Comparison of ENCODE assay signal across 11 cellular contexts in genomic region chr1:27523666-27524020, GRCh38. TPM values are rescaled to one million over a fixed set of nuclear protein-coding genes. Genes with fewer than 3 reads are reported as not detected.
DNase-seq lines count a peak whose midpoint lies in the region; ATAC-seq and TF ChIP-seq lines count a peak whose summit lies in the region.
"Had no signal": no experiment of that assay in that cellular context is flagged by ENCODE, and none has a peak within 500 bp of the region (broad histone marks: within the 10 kb centered on the region; RNA-seq: fewer than 3 reads in every experiment).

No MANE protein-coding gene starts in this region.

- no peaks in the 10 kb centered on the region for H3K36me3 ChIP-seq in neural cell (ENCODE audit: insufficient read depth, low read length)

- peak overlapping the region; percentile 36 for H3K27ac ChIP-seq in caudate nucleus (ENCODE audit: low read depth, low read length)
- peak overlapping the region; percentile 87 for H3K27ac ChIP-seq in neural cell (ENCODE audit: low read length)

- TF ChIP-seq RAD21 in neural cell (conservative IDR thresholded peaks at IDR 0.05) = no peak

- no peaks in the 10 kb centered on the region for H3F3A ChIP-seq in neural cell (ENCODE audit: insufficient read depth, low read length, poor library complexity, severe bottlenecking)

- ATAC-seq in stimulated activated naive CD8-positive, alpha-beta T cell treated with anti-CD3 and anti-CD28 coated beads, Interleukin-15, Interleukin-2, amounts not matched to agents 100 U/mL and 50 U/mL, for 24 hours = no peak
- no peak for ATAC-seq in GM21515 (IDR thresholded peaks at IDR 0.05; ENCODE audit: unreplicated experiment)

- H3K27me3 ChIP-seq in neural cell (ENCODE audit: insufficient read depth, low read depth, low read length) = no peaks in the 10 kb centered on the region

- no peaks in the 10 kb centered on the region for H3K9me3 Mint-ChIP-seq in stimulated activated naive CD8-positive, alpha-beta T cell treated with anti-CD3 and anti-CD28 coated beads, Interleukin-15, Interleukin-2, amounts not matched to agents 100 ng/mL and 50 ng/mL, for 24 hours
- H3K9me3 Mint-ChIP-seq: H9 had no signal

- no peaks in the 10 kb centered on the region for H3K9me2 ChIP-seq in neural cell (ENCODE audit: insufficient read depth, low read length)

- H3K27ac Mint-ChIP-seq in stimulated activated naive CD8-positive, alpha-beta T cell treated with anti-CD3 and anti-CD28 coated beads, Interleukin-15, Interleukin-2, amounts not matched to agents 100 ng/mL and 50 ng/mL, for 24 hours = peak overlapping the region; percentile 98

- H3K27me3 Mint-ChIP-seq in stimulated activated naive CD8-positive, alpha-beta T cell treated with anti-CD3 and anti-CD28 coated beads, Interleukin-15, Interleukin-2, amounts not matched to agents 100 ng/mL and 50 ng/mL, for 24 hours = no peaks in the 10 kb centered on the region

- H3K9me3 ChIP-seq in neural cell (ENCODE audit: low read length) = no peaks in the 10 kb centered on the region

- no peaks in the 10 kb centered on the region for H3K79me2 ChIP-seq in neural cell (replicated peaks; ENCODE audit: insufficient read depth, low read length)

- peak overlapping the region; percentile 84 for H3K4me3 Mint-ChIP-seq in stimulated activated naive CD8-positive, alpha-beta T cell treated with anti-CD3 and anti-CD28 coated beads, Interleukin-15, Interleukin-2, amounts not matched to agents 100 ng/mL and 50 ng/mL, for 24 hours
- H3K4me3 Mint-ChIP-seq: H9 had no signal

- H2AFZ ChIP-seq in neural cell (ENCODE audit: low read depth, low read length) = no peak overlapping the region

- peaks cover 79% of the 10 kb centered on the region for H3K4me1 Mint-ChIP-seq in stimulated activated naive CD8-positive, alpha-beta T cell treated with anti-CD3 and anti-CD28 coated beads, Interleukin-15, Interleukin-2, amounts not matched to agents 100 ng/mL and 50 ng/mL, for 24 hours (ENCODE audit: low read depth)

- H3K4me2 ChIP-seq in neural cell (ENCODE audit: low read length) = no peak overlapping the region

- H3K9ac ChIP-seq in neural cell (ENCODE audit: low read length) = peak overlapping the region; percentile 35

- H3K4me3 ChIP-seq in neural cell (ENCODE audit: low read length) = no peak overlapping the region

- no peaks in the 10 kb centered on the region for H3K36me3 Mint-ChIP-seq in stimulated activated naive CD8-positive, alpha-beta T cell treated with anti-CD3 and anti-CD28 coated beads, Interleukin-15, Interleukin-2, amounts not matched to agents 100 ng/mL and 50 ng/mL, for 24 hours (ENCODE audit: low read depth)

- no peaks in the 10 kb centered on the region for H4K20me1 ChIP-seq in neural cell (ENCODE audit: insufficient read depth)

- no peak for TF ChIP-seq EP300 in neural cell (conservative IDR thresholded peaks at IDR 0.05; ENCODE audit: poor library complexity, severe bottlenecking)

- no peak for DNase-seq in stimulated activated naive CD8-positive, alpha-beta T cell treated with anti-CD3 and anti-CD28 coated beads, Interleukin-15, Interleukin-2, amounts not matched to agents 100 U/mL and 50 U/mL, for 24 hours
- DNase-seq in caudate nucleus (lab: John Stamatoyannopoulos, UW) = no peak
- no peak for DNase-seq in NOMO-1 treated with dmso at 0.1 percent for 144 hours (lab: John Stamatoyannopoulos, UW; ENCODE audit: unreplicated experiment)
- no peak for DNase-seq in NCI-H2107 (lab: John Stamatoyannopoulos, UW)
- no peak for DNase-seq in NCI-H1417 treated with DMSO at 0.1 percent for 48 hours (lab: John Stamatoyannopoulos, UW)
- DNase-seq: H9, kidney, NCI-H1930 had no signal

- TF ChIP-seq CTCF in neural cell (IDR thresholded peaks at IDR 0.05; ENCODE audit: poor library complexity, severe bottlenecking) = no peak

TF ChIP-seq in neural cell, 6 proteins besides CTCF, POLR2A, EP300 and RAD21:
- TF ChIP-seq, protein P1, sequence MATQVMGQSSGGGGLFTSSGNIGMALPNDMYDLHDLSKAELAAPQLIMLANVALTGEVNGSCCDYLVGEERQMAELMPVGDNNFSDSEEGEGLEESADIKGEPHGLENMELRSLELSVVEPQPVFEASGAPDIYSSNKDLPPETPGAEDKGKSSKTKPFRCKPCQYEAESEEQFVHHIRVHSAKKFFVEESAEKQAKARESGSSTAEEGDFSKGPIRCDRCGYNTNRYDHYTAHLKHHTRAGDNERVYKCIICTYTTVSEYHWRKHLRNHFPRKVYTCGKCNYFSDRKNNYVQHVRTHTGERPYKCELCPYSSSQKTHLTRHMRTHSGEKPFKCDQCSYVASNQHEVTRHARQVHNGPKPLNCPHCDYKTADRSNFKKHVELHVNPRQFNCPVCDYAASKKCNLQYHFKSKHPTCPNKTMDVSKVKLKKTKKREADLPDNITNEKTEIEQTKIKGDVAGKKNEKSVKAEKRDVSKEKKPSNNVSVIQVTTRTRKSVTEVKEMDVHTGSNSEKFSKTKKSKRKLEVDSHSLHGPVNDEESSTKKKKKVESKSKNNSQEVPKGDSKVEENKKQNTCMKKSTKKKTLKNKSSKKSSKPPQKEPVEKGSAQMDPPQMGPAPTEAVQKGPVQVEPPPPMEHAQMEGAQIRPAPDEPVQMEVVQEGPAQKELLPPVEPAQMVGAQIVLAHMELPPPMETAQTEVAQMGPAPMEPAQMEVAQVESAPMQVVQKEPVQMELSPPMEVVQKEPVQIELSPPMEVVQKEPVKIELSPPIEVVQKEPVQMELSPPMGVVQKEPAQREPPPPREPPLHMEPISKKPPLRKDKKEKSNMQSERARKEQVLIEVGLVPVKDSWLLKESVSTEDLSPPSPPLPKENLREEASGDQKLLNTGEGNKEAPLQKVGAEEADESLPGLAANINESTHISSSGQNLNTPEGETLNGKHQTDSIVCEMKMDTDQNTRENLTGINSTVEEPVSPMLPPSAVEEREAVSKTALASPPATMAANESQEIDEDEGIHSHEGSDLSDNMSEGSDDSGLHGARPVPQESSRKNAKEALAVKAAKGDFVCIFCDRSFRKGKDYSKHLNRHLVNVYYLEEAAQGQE (IDR thresholded peaks at IDR 0.05; ENCODE audit: borderline replicate concordance) = no peak
- no peak for TF ChIP-seq MXI1 (conservative IDR thresholded peaks at IDR 0.05; ENCODE audit: poor library complexity, severe bottlenecking)
- TF ChIP-seq TAF1 (IDR thresholded peaks at IDR 0.05; ENCODE audit: low read depth) = no peak
- no peak for TF ChIP-seq SMC3 (conservative IDR thresholded peaks at IDR 0.05; ENCODE audit: poor library complexity)
- TF ChIP-seq POLR2AphosphoS5 (IDR thresholded peaks at IDR 0.05) = no peak
- TF ChIP-seq EZH2 (IDR thresholded peaks at IDR 0.05; ENCODE audit: borderline replicate concordance, insufficient read depth, low read length, poor library complexity, severe bottlenecking) = no peak
TF ChIP-seq in neural cell: peak in this region for 0.

RNA-seq across cellular contexts. Expression of gene WASF2, which starts 33.7 kb away (rescaled TPM):
- polyA plus RNA-seq in neural cell = 2.5 and 3.3 TPM in 2 replicates
- 7.5 and 9.3 TPM in 2 replicates for polyA minus RNA-seq in neural cell
